14 cellular contexts compared by ENCODE assay signal in genomic region chr1:200364121-200364759, GRCh38. TPM values are rescaled to one million over a fixed set of nuclear protein-coding genes. Genes with fewer than 3 reads are reported as not detected.
DNase-seq lines count a peak whose midpoint lies in the region; ATAC-seq and TF ChIP-seq lines count a peak whose summit lies in the region.
"Had no signal": no experiment of that assay in that cellular context is flagged by ENCODE, and none has a peak within 500 bp of the region (broad histone marks: within the 10 kb centered on the region; RNA-seq: fewer than 3 reads in every experiment).

No MANE protein-coding gene starts in this region.

- no peaks in the 10 kb centered on the region for H3K27me3 ChIP-seq in layer of hippocampus (ENCODE audit: control insufficient read depth, insufficient read depth, low read length)
- H3K27me3 ChIP-seq: uterus had no signal

- no peaks in the 10 kb centered on the region for H3K27me3 Mint-ChIP-seq in chondrocyte (ENCODE audit: low read depth)

- no peak for ATAC-seq in GM21529 (IDR thresholded peaks at IDR 0.05; ENCODE audit: unreplicated experiment)
- ATAC-seq: activated CD8-positive, alpha-beta T cell treated with anti-CD3 and anti-CD28 coated beads, Interleukin-2, amount 10 ng/mL, durations not matched to agents 7 days and 5 days had no signal

- peak overlapping the region; percentile 78 for H3K27ac Mint-ChIP-seq in chondrocyte (ENCODE audit: unreplicated experiment)
- H3K27ac Mint-ChIP-seq: activated CD8-positive, alpha-beta T cell treated with anti-CD3 and anti-CD28 coated beads, Interleukin-2, amount 10 ng/mL, durations not matched to agents 7 days and 5 days; activated naive CD8-positive, alpha-beta T cell treated with anti-CD3 and anti-CD28 coated beads, Interleukin-2, amount 10 ng/mL, durations not matched to agents 7 days and 5 days had no signal

- no peak for TF ChIP-seq CTCF in chondrocyte (IDR thresholded peaks at IDR 0.05)
- no peak for TF ChIP-seq CTCF in GM10248 (IDR thresholded peaks at IDR 0.05; ENCODE audit: control extremely low read depth, extremely low read depth, low read depth, missing control alignments)

- peaks cover 3% of the 10 kb centered on the region for H3K36me3 Mint-ChIP-seq in chondrocyte (ENCODE audit: low read depth)
- H3K36me3 Mint-ChIP-seq: activated naive CD8-positive, alpha-beta T cell treated with anti-CD3 and anti-CD28 coated beads, Interleukin-2, amount 10 ng/mL, durations not matched to agents 7 days and 5 days had no signal

- POLR2A ChIA-PET in GM10248 (lab: Yijun Ruan, JAX): no interaction called here

- peak overlapping the region; percentile 1 for H3K27ac ChIP-seq in layer of hippocampus (ENCODE audit: low read depth, low read length)
- H3K27ac ChIP-seq: C4-2B, uterus had no signal

- H3K4me1 Mint-ChIP-seq in chondrocyte (ENCODE audit: low read depth): peaks cover 55% of the 10 kb centered on the region

- CTCF ChIA-PET in GM10248 (lab: Yijun Ruan, JAX): interaction anchor here (1.3 to 4.0 kb wide), 3 partner anchors 10 to 679 kb away, joined by 3 to 25 read pairs (median 3); no protein-coding TSS in a partner anchor

- H3K9me3 Mint-ChIP-seq in chondrocyte (ENCODE audit: low read depth): no peaks in the 10 kb centered on the region
- H3K9me3 Mint-ChIP-seq: activated naive CD8-positive, alpha-beta T cell treated with anti-CD3 and anti-CD28 coated beads, Interleukin-2, amount 10 ng/mL, durations not matched to agents 7 days and 5 days had no signal

- no peak overlapping the region for H3K4me3 Mint-ChIP-seq in chondrocyte (ENCODE audit: unreplicated experiment)
- H3K4me3 Mint-ChIP-seq: activated CD8-positive, alpha-beta T cell treated with anti-CD3 and anti-CD28 coated beads, Interleukin-2, amount 10 ng/mL, durations not matched to agents 7 days and 5 days; activated naive CD8-positive, alpha-beta T cell treated with anti-CD3 and anti-CD28 coated beads, Interleukin-2, amount 10 ng/mL, durations not matched to agents 7 days and 5 days had no signal

- DNase-seq in DMS53 (lab: John Stamatoyannopoulos, UW): peak; percentile 67
- DNase-seq in M059J (ENCODE audit: low read depth): peak; percentile 68
- DNase-seq in chondrocyte (ENCODE audit: low spot score): no peak
- DNase-seq in GM10248 (ENCODE audit: extremely low spot score): no peak
- no peak for DNase-seq in COLO668 (lab: John Stamatoyannopoulos, UW; ENCODE audit: unreplicated experiment)
- no peak for DNase-seq in cerebellar nuclear complex (lab: John Stamatoyannopoulos, UW)
- DNase-seq: activated CD8-positive, alpha-beta T cell treated with anti-CD3 and anti-CD28 coated beads, Interleukin-2, amount 10 ng/mL, durations not matched to agents 7 days and 5 days; activated naive CD8-positive, alpha-beta T cell treated with anti-CD3 and anti-CD28 coated beads, Interleukin-2, amount 10 ng/mL, durations not matched to agents 7 days and 5 days; NCI-H2171; SW 1271; uterus had no signal

RNA-seq across cellular contexts. Expression of gene ZNF281, which starts 45.6 kb away (rescaled TPM):
- total RNA-seq in M059J (2014; rRNA removed; shearing (Covaris generic)): 17.2 and 24.3 TPM in 2 replicates
- total RNA-seq in chondrocyte: 34.2 to 37.3 TPM (median 34.9 TPM) in 3 replicates

Comparison
In these comparisons a context has a peak if more than half of its experiments do, and no peak if none do; other contexts are left out.
1. DNase-seq: peak in DMS53 (single experiment) and M059J (single experiment); none in chondrocyte (single experiment), GM10248 (single experiment), COLO668 (single experiment) and cerebellar nuclear complex (0 of 2).